Comparison of ENCODE assay signal across 8 cellular contexts in the genomic region with DNA sequence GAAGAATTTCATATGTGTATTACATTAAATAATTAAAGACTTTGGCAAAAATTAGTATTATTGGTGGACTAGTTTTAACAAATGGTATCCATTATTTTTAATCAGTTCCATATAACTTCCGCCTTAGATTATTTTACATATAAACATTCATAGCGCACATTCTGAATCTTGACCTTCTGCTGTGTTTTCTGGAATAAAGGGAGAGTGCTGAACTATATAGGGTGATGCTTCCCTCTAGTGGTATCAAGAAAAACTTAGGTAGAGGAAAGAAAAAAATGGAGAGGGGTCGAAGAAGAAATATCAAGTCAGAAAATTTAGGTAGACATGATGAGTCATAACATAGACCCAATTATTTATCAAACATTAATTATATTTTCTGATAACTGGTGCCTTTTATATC.
DNase-seq lines count a peak whose midpoint lies in the region; ATAC-seq, FAIRE-seq and TF ChIP-seq lines count a peak whose summit lies in the region.

No MANE protein-coding gene starts in this region.

- H3K9me3 Mint-ChIP-seq in osteocyte (ENCODE audit: unreplicated experiment) = no peaks in the 10 kb centered on the region

- H3K4me3 Mint-ChIP-seq in osteocyte (ENCODE audit: unreplicated experiment) = no peak overlapping the region

- FAIRE-seq in endometrium (lab: Jason Lieb, UNC) (peak; percentile 94), GM19239 (lab: Jason Lieb, UNC) (no peak)

- no peak overlapping the region for H3K27ac ChIP-seq in 22Rv1

- H3K36me3 Mint-ChIP-seq in osteocyte (ENCODE audit: unreplicated experiment) = peaks cover 3% of the 10 kb centered on the region

- intact Hi-C loops in head of caudate nucleus (cut with DNase I) = loop anchor here (5.0 kb wide), 1 partner anchor 237 kb away; no protein-coding TSS in a partner anchor

- no peak overlapping the region for H3K27ac Mint-ChIP-seq in osteocyte (ENCODE audit: unreplicated experiment)

- H3K27me3 Mint-ChIP-seq in osteocyte (ENCODE audit: unreplicated experiment) = no peaks in the 10 kb centered on the region

- ATAC-seq in GM21367 (IDR thresholded peaks at IDR 0.05; ENCODE audit: unreplicated experiment) = peak; percentile 49
- ATAC-seq in GM18502 (IDR thresholded peaks at IDR 0.05; ENCODE audit: poor library complexity, unreplicated experiment) = no peak

- peaks cover 4% of the 10 kb centered on the region for H3K4me1 Mint-ChIP-seq in osteocyte (ENCODE audit: unreplicated experiment)

- peak; percentile 78 for TF ChIP-seq CTCF in 22Rv1 (IDR thresholded peaks at IDR 0.05)
- TF ChIP-seq CTCF in osteocyte (IDR thresholded peaks at IDR 0.05) = peak; percentile 74

- DNase-seq in NCI-H82 (lab: John Stamatoyannopoulos, UW) (peak; percentile 65), osteocyte (ENCODE audit: extremely low spot score, unreplicated experiment) (no peak), head of caudate nucleus (no peak), GM19239 (ENCODE audit: insufficient read length, low spot score) (no peak)
